8 cellular contexts compared by ENCODE assay signal in genomic region chr3:172708905-172709775, GRCh38. TPM values are rescaled to one million over a fixed set of nuclear protein-coding genes. Genes with fewer than 3 reads are reported as not detected.
A peak's percentile ranks its signal among the peaks of the same experiment; 100 is the strongest.
DNase-seq lines count a peak whose midpoint lies in the region; ATAC-seq, FAIRE-seq and TF ChIP-seq lines count a peak whose summit lies in the region.

No MANE protein-coding gene starts in this region.

- no TSS peak for BruUV-seq in IMR-90 (replicated peaks; lab: Mats Ljungman, UMichigan)

- no peak for TF ChIP-seq CTCF in AG10803 (conservative IDR thresholded peaks at IDR 0.05; ENCODE audit: low read length)
- TF ChIP-seq CTCF in IMR-90 (conservative IDR thresholded peaks at IDR 0.05; ENCODE audit: low read depth, low read length) = no peak
- no peak for TF ChIP-seq CTCF in bronchial epithelial cell (IDR thresholded peaks at IDR 0.05; ENCODE audit: insufficient read depth, low read length, severe bottlenecking)

- H3K27me3 ChIP-seq in IMR-90 (ENCODE audit: control insufficient read depth, insufficient read depth, low read length) (no peaks in the 10 kb centered on the region), bronchial epithelial cell (ENCODE audit: control insufficient read depth, insufficient read depth, low read length) (no peaks in the 10 kb centered on the region), mucosa of stomach (ENCODE audit: control insufficient read depth, insufficient read depth, low read length) (no peaks in the 10 kb centered on the region)

- no peak for TF ChIP-seq RAD21 in IMR-90 (IDR thresholded peaks at IDR 0.05; ENCODE audit: low read length)

- intact Hi-C loops in IMR-90 (cut with micrococcal nuclease) = no loop called here

- CTCF ChIA-PET in IMR-90 (lab: Yijun Ruan, JAX) = interaction anchor here (2.7 kb wide), 1 partner anchor 36 kb away, joined by 18 read pairs; no protein-coding TSS in a partner anchor

- DNase-seq in AG10803 (ENCODE audit: low read depth) = no peak
- DNase-seq in IMR-90 = peak; percentile 12
- DNase-seq in bronchial epithelial cell (ENCODE audit: low read depth) = peak; percentile 67
- no peak for DNase-seq in SIG-M5 (lab: John Stamatoyannopoulos, UW)
- DNase-seq in left lobe of liver (ENCODE audit: low spot score) = no peak
- DNase-seq in dermis blood vessel endothelial cell = no peak

- POLR2A ChIA-PET in IMR-90 (lab: Charles Lee; ENCODE audit: unreplicated experiment) = no interaction called here

- H2AK9ac ChIP-seq in IMR-90 (replicated peaks; ENCODE audit: low read depth, low read length, poor library complexity) = no peak overlapping the region

- H3K9me3 ChIP-seq in IMR-90 (ENCODE audit: control insufficient read depth, insufficient read depth, low read length) = no peaks in the 10 kb centered on the region
- H3K9me3 ChIP-seq in mucosa of stomach (ENCODE audit: control insufficient read depth, low read length) = no peaks in the 10 kb centered on the region

- no peak overlapping the region for H2AFZ ChIP-seq in IMR-90 (replicated peaks; ENCODE audit: low read length, poor library complexity)

- H3K4me1 ChIP-seq in IMR-90 (ENCODE audit: control insufficient read depth, insufficient read depth, low read length) = peaks cover 10% of the 10 kb centered on the region
- H3K4me1 ChIP-seq in mucosa of stomach (ENCODE audit: control insufficient read depth, insufficient read depth, low read length) = peaks cover 28% of the 10 kb centered on the region

- no peak overlapping the region for H2BK20ac ChIP-seq in IMR-90 (ENCODE audit: low read depth, low read length)

- peaks cover 18 to 53% of the 10 kb centered on the region in 2 experiments for H3K79me1 ChIP-seq in IMR-90 (ENCODE audit: low read depth in 1 of 2, low read length in 2 of 2)

- peak overlapping the region; percentile 27 for H2BK5ac ChIP-seq in IMR-90 (ENCODE audit: low read depth, low read length, poor library complexity, severe bottlenecking)

- no CpG with 5 or more reads among the region's 2 CpGs for WGBS in IMR-90 (ENCODE audit: extremely low coverage in 2 of 2, insufficient read length in 1 of 2), 2 experiments

- H3K56ac ChIP-seq in IMR-90 (ENCODE audit: extremely low read depth, insufficient read depth, low read length) = no peak overlapping the region

- TF ChIP-seq POLR2A in IMR-90 (IDR thresholded peaks at IDR 0.05; ENCODE audit: low read depth, low read length) = 0 out of 2 replicates have a peak, but pooled peaks have one; percentile 19

- peaks cover 7% of the 10 kb centered on the region; the same call in 1 of the 2 replicates for H3K9me1 ChIP-seq in IMR-90 (ENCODE audit: insufficient read depth, low read length)

- H4K20me1 ChIP-seq in IMR-90 (ENCODE audit: insufficient read depth, low read length) = no peaks in the 10 kb centered on the region; the same call in 1 of the 2 replicates

- H2AK5ac ChIP-seq in IMR-90 (ENCODE audit: low read depth, low read length) = peak overlapping the region; percentile 12; the same call in 1 of the 2 replicates

- H4K8ac ChIP-seq in IMR-90 (ENCODE audit: low read depth in 2 of 2, low read length in 2 of 2) = no peak overlapping the region; a peak in 1 of 4 replicates

- H2BK120ac ChIP-seq in IMR-90 (ENCODE audit: low read depth, low read length) = no peak overlapping the region

- H3K14ac ChIP-seq in IMR-90 (replicated peaks; ENCODE audit: low read depth, low read length) = peak overlapping the region; percentile 30

- H3K4me3 ChIP-seq in AG10803 (ENCODE audit: low read length) (peak overlapping the region; percentile 95), IMR-90 (ENCODE audit: insufficient read depth, low read depth, low read length) (peak overlapping the region; percentile 77; the same call in 1 of the 2 replicates), bronchial epithelial cell (ENCODE audit: low read depth, low read length) (no peak overlapping the region), mucosa of stomach (ENCODE audit: low read length) (peak overlapping the region; percentile 79)

- H3K4me2 ChIP-seq in IMR-90 (ENCODE audit: low read depth, low read length) = peak overlapping the region; percentile 97; the same call in 1 of the 2 replicates

- no peak overlapping the region for H4K91ac ChIP-seq in IMR-90 (ENCODE audit: insufficient read depth, low read depth, low read length)

- no peak overlapping the region for H3K18ac ChIP-seq in IMR-90 (ENCODE audit: low read depth, low read length)

- H2BK15ac ChIP-seq in IMR-90 (ENCODE audit: low read depth, low read length) = no peak overlapping the region

- H4K5ac ChIP-seq in IMR-90 (ENCODE audit: low read depth, low read length) = no peak overlapping the region; the same call in 1 of the 2 replicates

- ATAC-seq in IMR-90 (ENCODE audit: low read depth) = no peak
- ATAC-seq in HG03139 (IDR thresholded peaks at IDR 0.05; ENCODE audit: unreplicated experiment) = no peak
- ATAC-seq in left lobe of liver = no peak

- no peak overlapping the region for H3K27ac ChIP-seq in IMR-90 (ENCODE audit: insufficient read depth, low read length)

- no peak for FAIRE-seq in bronchial epithelial cell (lab: Jason Lieb, UNC)

- in situ Hi-C loops in IMR-90 (cut with MboI; ENCODE audit: low sequenced_read_pairs) = no loop called here

- 0 out of 2 replicates have a peak overlapping the region, but pooled peaks have one; percentile 19 for H3K4ac ChIP-seq in IMR-90 (ENCODE audit: low read depth, low read length)

- dilution Hi-C loops in IMR-90 (cut with HindIII; ENCODE audit: low sequenced_read_pairs, unreplicated experiment) = no loop called here

- H3K36me3 ChIP-seq in IMR-90 (ENCODE audit: control insufficient read depth, insufficient read depth, low read length) = no peaks in the 10 kb centered on the region
- no peaks in the 10 kb centered on the region for H3K36me3 ChIP-seq in bronchial epithelial cell (ENCODE audit: control insufficient read depth, insufficient read depth, low read length)
- no peaks in the 10 kb centered on the region for H3K36me3 ChIP-seq in mucosa of stomach (ENCODE audit: control insufficient read depth, insufficient read depth, low read length)

- H3K9ac ChIP-seq in IMR-90 (ENCODE audit: low read depth, low read length) = no peak overlapping the region; the same call in 1 of the 2 replicates
- peak overlapping the region; percentile 76 for H3K9ac ChIP-seq in mucosa of stomach (ENCODE audit: low read length)

- peak overlapping the region; percentile 79 for H3K23ac ChIP-seq in IMR-90 (ENCODE audit: low read depth, low read length)

TF ChIP-seq in IMR-90, 13 proteins besides CTCF, POLR2A, EP300 and RAD21:
- TF ChIP-seq USF2 (IDR thresholded peaks at IDR 0.05; ENCODE audit: low read depth, low read length) = no peak
- TF ChIP-seq RFX5 (IDR thresholded peaks at IDR 0.05; ENCODE audit: low read depth, low read length) = no peak
- no peak for TF ChIP-seq SMC3 (IDR thresholded peaks at IDR 0.05; ENCODE audit: low read depth, low read length)
- TF ChIP-seq NFE2L2 (IDR thresholded peaks at IDR 0.05; ENCODE audit: low read depth, low read length) = no peak
- TF ChIP-seq ELK1 (IDR thresholded peaks at IDR 0.05; ENCODE audit: borderline replicate concordance, low read depth, low read length) = no peak
- no peak for TF ChIP-seq MAZ (IDR thresholded peaks at IDR 0.05; ENCODE audit: borderline replicate concordance, low read depth, low read length)

RNA-seq across cellular contexts. Expression of gene NCEH1, which starts 1.7 kb away (rescaled TPM):
- total RNA-seq in IMR-90 (2012; rRNA removed) (23.3 and 28.9 TPM in 2 replicates), bronchial epithelial cell (3.8 and 5.3 TPM in 2 replicates), left lobe of liver (1.9 TPM), dermis blood vessel endothelial cell (5.4 and 14.4 TPM in 2 replicates)
- polyA plus RNA-seq in IMR-90 (2012; rRNA removed) = 22.3 and 23.5 TPM in 2 replicates
- polyA plus RNA-seq in IMR-90 (2012; cell fraction: cytosol; rRNA removed) = 8.0 and 12.7 TPM in 2 replicates
- polyA plus RNA-seq in IMR-90 (2012; cell fraction: nucleus; rRNA removed; ENCODE audit: low replicate concordance) = 5.1 and 13.7 TPM in 2 replicates

RNA-seq across cellular contexts. Expression of gene ECT2, which starts 41.4 kb away (rescaled TPM):
- total RNA-seq in IMR-90 (2012; rRNA removed) (37.8 and 55.8 TPM in 2 replicates), bronchial epithelial cell (9.0 and 11.4 TPM in 2 replicates), left lobe of liver (1.6 TPM), dermis blood vessel endothelial cell (34.0 and 55.3 TPM in 2 replicates)
- 14.3 and 18.1 TPM in 2 replicates for polyA plus RNA-seq in IMR-90 (2012; rRNA removed)
- polyA plus RNA-seq in IMR-90 (2012; cell fraction: cytosol; rRNA removed) = 2.4 and 4.4 TPM in 2 replicates
- polyA plus RNA-seq in IMR-90 (2012; cell fraction: nucleus; rRNA removed; ENCODE audit: low replicate concordance) = 1.6 and 10.8 TPM in 2 replicates

Comparison
In these comparisons a context has a peak if more than half of its experiments do, and no peak if none do; other contexts are left out.
1. DNase-seq: peak in IMR-90 (single experiment) and bronchial epithelial cell (single experiment); none in AG10803 (single experiment), SIG-M5 (single experiment), left lobe of liver (single experiment) and dermis blood vessel endothelial cell (single experiment).